ENCODE assay signal across 23 cellular contexts in the genomic region with DNA sequence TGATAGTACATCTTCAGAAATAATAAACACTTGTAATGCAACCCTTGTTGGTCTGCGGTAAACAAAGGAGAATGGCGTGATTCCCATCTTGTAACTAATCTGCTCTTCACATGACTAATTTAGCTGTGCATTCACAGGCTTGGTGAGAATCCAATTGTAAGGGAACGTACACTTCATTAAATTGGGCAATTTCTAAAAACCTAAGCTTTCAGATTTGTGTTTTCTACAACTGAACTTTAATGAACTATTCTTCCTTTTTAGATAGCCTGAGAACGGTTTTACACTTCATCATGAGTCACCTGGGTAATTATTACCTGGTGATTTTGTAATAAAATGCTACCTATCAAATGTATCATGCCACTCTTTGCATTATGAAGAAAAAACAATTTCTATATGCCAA.
DNase-seq lines count a peak whose midpoint lies in the region; ATAC-seq, FAIRE-seq and TF ChIP-seq lines count a peak whose summit lies in the region.
"Had no signal": no experiment of that assay in that cellular context is flagged by ENCODE, and none has a peak within 500 bp of the region (broad histone marks: within the 10 kb centered on the region; RNA-seq: fewer than 3 reads in every experiment).

No MANE protein-coding gene starts in this region.

- TF ChIP-seq CTCF in PC-3 (conservative IDR thresholded peaks at IDR 0.05; ENCODE audit: low read depth, low read length) (no peak), pancreas (IDR thresholded peaks at IDR 0.05) (no peak)

- H3K4me1 ChIP-seq in PC-3 (ENCODE audit: insufficient read depth, low read length) (peaks cover 27% of the 10 kb centered on the region), pancreas (peaks cover 5 to 11% (median 8%) of the 10 kb centered on the region in 3 donors)
- H3K4me1 ChIP-seq: prostate gland, upper lobe of right lung had no signal

- CTCF ChIA-PET in PC-3 (lab: Charles Lee): no interaction called here

- FAIRE-seq in pancreas (lab: Jason Lieb, UNC): no peak
- FAIRE-seq: endometrium, GM12891 had no signal

- TSS peak; percentile 84 for BruUV-seq in PC-3 (replicated peaks; lab: Mats Ljungman, UMichigan)

- peak overlapping the region; percentile 55 for H2AFZ ChIP-seq in PC-3 (ENCODE audit: low read length)

- POLR2A ChIA-PET in PC-3 (lab: Charles Lee; ENCODE audit: unreplicated experiment): no interaction called here

- peak overlapping the region; percentile 62 for H3K9ac ChIP-seq in PC-3 (ENCODE audit: low read length)
- H3K9ac ChIP-seq: SK-N-SH had no signal

- H3F3A ChIP-seq in PC-3 (ENCODE audit: low read length, unreplicated experiment): no peaks in the 10 kb centered on the region

- H3K27me3 ChIP-seq in PC-3 (ENCODE audit: low read length): no peaks in the 10 kb centered on the region
- H3K27me3 ChIP-seq in pancreas: no peaks in the 10 kb centered on the region
- H3K27me3 ChIP-seq: upper lobe of right lung had no signal

- H3K36me3 ChIP-seq in PC-3 (ENCODE audit: low read depth, low read length) (no peaks in the 10 kb centered on the region), pancreas (no peaks in the 10 kb centered on the region)
- H3K36me3 ChIP-seq: prostate gland, upper lobe of right lung had no signal

- intact Hi-C loops in PC-3 (cut with micrococcal nuclease) (no loop called here), pancreas (cut with DNase I) (no loop called here)

- DNase-seq in DMS53 (lab: John Stamatoyannopoulos, UW) (peak; percentile 59), DMS53 treated with DMSO at 0.1 percent for 48 hours (lab: John Stamatoyannopoulos, UW; ENCODE audit: unreplicated experiment) (no peak), PC-3 (peak; percentile 59), pancreas (no peak)
- DNase-seq: activated CD4-positive, CD25-positive, alpha-beta regulatory T cell treated with anti-CD3 and anti-CD28 coated beads, Interleukin-2, amount 50 U/mL, for 72 hours; DMS 273 treated with DMSO at 0.1 percent for 48 hours; foreskin melanocyte; left cardiac atrium; NCI-H2081 treated with DMSO at 0.1 percent for 48 hours; NCI-H526; SK-N-SH; stimulated activated CD4-positive, alpha-beta T cell treated with anti-CD3 and anti-CD28 coated beads, Interleukin-4, amount 100 ng/mL, for 1 hour; T-helper 9 cell; upper lobe of right lung had no signal

- H3K9me2 ChIP-seq in PC-3 (replicated peaks; ENCODE audit: low read length): no peaks in the 10 kb centered on the region
- H3K9me2 ChIP-seq: SK-N-SH had no signal

- peak overlapping the region; percentile 62 for H3K4me2 ChIP-seq in PC-3 (ENCODE audit: low read length)
- H3K4me2 ChIP-seq: SK-N-SH had no signal

- H3K27ac ChIP-seq in PC-3 (ENCODE audit: low read length): peak overlapping the region; percentile 87
- peak overlapping the region in 2 of 4 donors; percentile 64 to 66 for H3K27ac ChIP-seq in pancreas
- H3K27ac ChIP-seq: coronary artery, HL-60, prostate gland, upper lobe of right lung had no signal

- no peak overlapping the region for H3K4me3 ChIP-seq in PC-3 (ENCODE audit: low read length)
- H3K4me3 ChIP-seq in pancreas: no peak overlapping the region
- H3K4me3 ChIP-seq: coronary artery, prostate gland, upper lobe of right lung had no signal

- ATAC-seq in PC-3 (peak; percentile 54), esophagus mucosa (peak; percentile 29), pancreas (peak; percentile 43 to 83 (median 76)), GM19463 (IDR thresholded peaks at IDR 0.05; ENCODE audit: unreplicated experiment) (no peak), GM18517 (IDR thresholded peaks at IDR 0.05; ENCODE audit: unreplicated experiment) (no peak), GM18498 (IDR thresholded peaks at IDR 0.05; ENCODE audit: unreplicated experiment) (no peak)
- ATAC-seq: left cardiac atrium, upper lobe of right lung had no signal

- no peaks in the 10 kb centered on the region for H3K79me2 ChIP-seq in PC-3 (ENCODE audit: low read length)

- no peaks in the 10 kb centered on the region for H3K9me3 ChIP-seq in PC-3 (ENCODE audit: low read length)
- no peaks in the 10 kb centered on the region for H3K9me3 ChIP-seq in pancreas
- H3K9me3 ChIP-seq: prostate gland, SK-N-SH, upper lobe of right lung had no signal

- H4K20me1 ChIP-seq in PC-3 (ENCODE audit: low read length): no peaks in the 10 kb centered on the region

- WGBS in pancreas, 2 donors: 60 to 66% methylated on average over 4 of the region's 4 CpGs

Comparison
In these comparisons a context has a peak if more than half of its experiments do, and no peak if none do; other contexts are left out.
1. DNase-seq: peak in DMS53 (single experiment) and PC-3 (single experiment); none in DMS53 treated with DMSO at 0.1 percent for 48 hours (single experiment) and pancreas (0 of 6).
2. ATAC-seq: peak in PC-3 (single experiment), esophagus mucosa (single experiment) and pancreas (4 of 4); none in GM19463 (single experiment), GM18517 (single experiment) and GM18498 (single experiment).